8 cellular contexts compared by ENCODE assay signal in genomic region chr2:62195421-62196277, GRCh38. TPM values are rescaled to one million over a fixed set of nuclear protein-coding genes. Genes with fewer than 3 reads are reported as not detected.
DNase-seq lines count a peak whose midpoint lies in the region; ATAC-seq and TF ChIP-seq lines count a peak whose summit lies in the region.

TSS of gene B3GNT2 (plus strand) at chr2:62196115. CDS start at chr2:62222221, 26,106 bp downstream.

- peak; percentile 72 to 97 for TF ChIP-seq POLR2A in heart left ventricle (IDR thresholded peaks at IDR 0.05)
- peak; percentile 28 for TF ChIP-seq POLR2A in transverse colon (IDR thresholded peaks at IDR 0.05)

- intact Hi-C loops in T-helper 1 cell treated with Interleukin-12 subunit alpha and Interleukin-12 subunit beta and Interleukin-4 antibody, amounts not matched to agents 30 ng/mL and 1 ng/mL, for 36 hours (cut with micrococcal nuclease): loop anchor here (1.0 to 10.0 kb wide), 11 partner anchors 109 to 1662 kb away; partner anchors contain the start of genes EHBP1, MDH1, PAPOLG and PEX13
- intact Hi-C loops in heart left ventricle (cut with DNase I) (loop anchor here (2.0 to 10.0 kb wide), 15 partner anchors 109 to 281 kb away; no protein-coding TSS in a partner anchor), posterior cingulate gyrus (cut with DNase I) (loop anchor here (5.0 to 10.0 kb wide), 3 partner anchors 183 to 291 kb away; partner anchors contain the start of gene COMMD1), transverse colon (cut with DNase I; ENCODE audit: low total_unique reads) (loop anchor here (5.0 to 10.0 kb wide), 2 partner anchors 97 to 219 kb away; no protein-coding TSS in a partner anchor)

- DNase-seq in EL: peak; percentile 79
- peak; percentile 85 to 94 (median 88) for DNase-seq in heart left ventricle
- DNase-seq in posterior cingulate gyrus: peak; percentile 65 to 96 (median 79)
- DNase-seq in transverse colon: peak; percentile 87

- peak within 1 kb of the TSS; percentile 94 for H3K27ac ChIP-seq in KOPT-K1 (ENCODE audit: low read depth, low read length, poor library complexity, severe bottlenecking)
- peak within 1 kb of the TSS; percentile 83 for H3K27ac ChIP-seq in adipose tissue (ENCODE audit: low read depth, low read length)
- peak within 1 kb of the TSS; percentile 91 to 98 (median 96) for H3K27ac ChIP-seq in heart left ventricle
- H3K27ac ChIP-seq in transverse colon: peak within 1 kb of the TSS; percentile 91 to 98 (median 96)

- 1 to 2% (median 2%) methylated on average over 41 to 70 of the region's 70 CpGs for WGBS in adipose tissue, 3 donors
- WGBS in heart left ventricle, 4 donors: 0 to 3% (median 1%) methylated on average over 26 to 70 of the region's 70 CpGs
- 1% methylated on average over 35 of the region's 70 CpGs; no CpG with 5 or more reads in 1 of the 2 donors for WGBS in transverse colon (ENCODE audit: low coverage in 1 of 2), 2 donors

- H3K4me3 ChIP-seq in heart left ventricle (peak within 1 kb of the TSS; percentile 86 to 99 (median 94)), transverse colon (peak within 1 kb of the TSS; percentile 62 to 94 (median 78))

- in situ Hi-C loops in transverse colon (cut with MboI; ENCODE audit: low pct_ligation_motif_present in 1 of 4, low pct_unique_long_range_greater_than_20kb in 1 of 4, low sequenced_read_pairs in 3 of 4): no loop called here

- H3K36me3 ChIP-seq in KOPT-K1 (ENCODE audit: insufficient read depth, low read length) (no peaks in the 10 kb centered on the region), heart left ventricle (no peaks in the 10 kb centered on the region), transverse colon (no peaks in the 10 kb centered on the region)

- ATAC-seq in GM21619 (IDR thresholded peaks at IDR 0.05; ENCODE audit: unreplicated experiment) (peak; percentile 55), heart left ventricle (peak; percentile 76 to 93 (median 90))

- H3K27me3 ChIP-seq in heart left ventricle (no peaks in the 10 kb centered on the region), transverse colon (no peaks in the 10 kb centered on the region)

- TF ChIP-seq EP300 in transverse colon (IDR thresholded peaks at IDR 0.05; ENCODE audit: low read depth): no peak

- TF ChIP-seq CTCF in heart left ventricle (IDR thresholded peaks at IDR 0.05) (no peak), transverse colon (IDR thresholded peaks at IDR 0.05) (no peak)

- H3K9me3 ChIP-seq in KOPT-K1 (ENCODE audit: insufficient read depth, low read length, poor library complexity, severe bottlenecking) (no peaks in the 10 kb centered on the region), heart left ventricle (no peaks in the 10 kb centered on the region), transverse colon (no peaks in the 10 kb centered on the region)

- H3K4me1 ChIP-seq in heart left ventricle (peaks cover 0 to 45% (median 32%) of the 10 kb centered on the region in 12 donors), transverse colon (peaks cover 6 to 40% (median 22%) of the 10 kb centered on the region in 4 donors)

RNA-seq across cellular contexts. Expression of gene B3GNT2, which starts in this region (rescaled TPM):
- total RNA-seq in T-helper 1 cell treated with Interleukin-12 subunit alpha and Interleukin-12 subunit beta and Interleukin-4 antibody, amounts not matched to agents 30 ng/mL and 1 ng/mL, for 36 hours: 36.7 and 37.0 TPM in 2 replicates
- polyA plus RNA-seq in adipose tissue: 10 to 100 TPM in 1 of 3 donors, 1 to 10 TPM in 2; 6.9 to 10.3 (median 9.4) TPM
- 10 to 100 TPM; 13.8 to 26.5 (median 20.8) TPM for total RNA-seq in heart left ventricle
- 10 to 100 TPM in 1 of 2 donors, 1 to 10 TPM in 1; 8.6 to 18.4 TPM for polyA plus RNA-seq in heart left ventricle
- total RNA-seq in transverse colon: 10 to 100 TPM; 28.1 to 41.6 (median 38.4) TPM

Comparison
In these comparisons a context has a peak if more than half of its experiments do, and no peak if none do; other contexts are left out.
1. Peak in every context shown above with its lines: DNase-seq, ATAC-seq, H3K4me3 ChIP-seq and H3K27ac ChIP-seq.